Comparison of ENCODE assay signal across 16 cellular contexts in genomic region chr10:133021116-133021962, GRCh38.
"Had no signal": no experiment of that assay in that cellular context is flagged by ENCODE, and none has a peak within 500 bp of the region (broad histone marks: within the 10 kb centered on the region; RNA-seq: fewer than 3 reads in every experiment).

No MANE protein-coding gene starts in this region.

- H3K27ac ChIP-seq: dorsolateral prefrontal cortex, ovary, right atrium auricular region, suprapubic skin, thyroid gland had no signal

- H3K9me3 ChIP-seq: ovary, right atrium auricular region, suprapubic skin, thyroid gland had no signal

- H3K36me3 ChIP-seq: ovary, right atrium auricular region, suprapubic skin, thyroid gland had no signal

- DNase-seq: cortex of kidney; effector CD8-positive, alpha-beta T cell; islet precursor cell; left ventricle myocardium superior; mesendoderm; naive B cell; nucleus accumbens; ovary; small intestine; stimulated activated CD4-positive, alpha-beta T cell treated with anti-CD3 and anti-CD28 coated beads, Interleukin-12 subunit alpha, Interleukin-12 subunit beta, amount 100 ng/mL, for 4 hours; stimulated activated naive CD4-positive, alpha-beta T cell treated with Interleukin-2 at 50 U/mL for 16 hours; thyroid gland had no signal

- H3K4me3 ChIP-seq: dorsolateral prefrontal cortex, ovary, right atrium auricular region, suprapubic skin, thyroid gland had no signal

- H3K4me1 Mint-ChIP-seq: naive B cell had no signal

- H3K36me3 Mint-ChIP-seq: naive B cell, type B pancreatic cell had no signal

- H3K27ac Mint-ChIP-seq: naive B cell, type B pancreatic cell had no signal

- H3K4me3 Mint-ChIP-seq: naive B cell, type B pancreatic cell had no signal

- H3K9me3 Mint-ChIP-seq: naive B cell, type B pancreatic cell had no signal

- ATAC-seq: left ventricle myocardium superior had no signal

- H3K27me3 ChIP-seq: ovary, right atrium auricular region, thyroid gland had no signal

- H3K4me1 ChIP-seq: right atrium auricular region, suprapubic skin, thyroid gland had no signal
